ENCODE assay signal across 8 cellular contexts in the genomic region with DNA sequence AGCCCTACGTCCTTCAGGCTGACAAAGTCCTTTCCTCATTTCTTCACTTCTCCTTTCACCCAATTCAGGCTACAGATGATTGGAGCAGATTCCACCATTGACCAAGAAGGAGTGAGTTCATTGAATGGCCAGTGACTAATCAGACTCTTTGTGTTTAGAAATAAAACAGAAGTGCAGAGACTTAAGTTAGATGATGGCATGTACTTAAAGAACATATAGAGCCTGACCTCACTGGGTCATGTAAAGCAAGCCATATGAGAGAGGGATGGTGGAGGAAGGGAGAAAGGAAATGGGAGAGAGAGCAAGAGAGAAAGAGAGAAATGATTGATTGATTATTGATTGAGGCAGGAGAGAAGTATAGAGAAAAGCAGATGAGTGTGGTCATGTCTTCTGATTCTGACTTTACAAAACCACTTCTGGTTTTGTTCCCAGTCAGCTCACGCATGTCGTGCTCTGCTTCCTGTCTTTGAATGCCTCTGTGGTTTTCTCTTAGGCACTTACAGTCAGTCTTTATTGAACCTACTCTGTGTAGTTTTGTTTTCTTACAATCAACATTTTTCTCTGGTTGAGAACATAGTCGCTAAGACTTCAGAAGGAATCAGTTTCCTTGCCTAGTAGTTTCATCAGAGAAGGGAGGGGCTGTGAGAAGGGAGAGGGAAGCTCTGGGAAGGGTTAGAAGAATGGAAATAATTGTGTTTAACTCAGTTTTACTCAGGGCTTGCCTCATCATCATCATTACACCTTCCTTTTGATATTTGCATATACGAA.
A peak's percentile ranks its signal among the peaks of the same experiment; 100 is the strongest.
DNase-seq lines count a peak whose midpoint lies in the region; ATAC-seq lines count a peak whose summit lies in the region.

No MANE protein-coding gene starts in this region.

- no peak overlapping the region for H3K4me3 ChIP-seq in muscle layer of duodenum (ENCODE audit: low read depth in 1 of 2, low read length in 2 of 2)

- no peaks in the 10 kb centered on the region for H3K9me3 ChIP-seq in muscle layer of duodenum (ENCODE audit: control insufficient read depth in 1 of 2, low read length in 2 of 2)

- H3K27ac ChIP-seq in caudate nucleus (ENCODE audit: low read depth, low read length): peak overlapping the region; percentile 17
- H3K27ac ChIP-seq in muscle layer of duodenum (ENCODE audit: low read length): peak overlapping the region; percentile 11

- no peaks in the 10 kb centered on the region for H3K36me3 ChIP-seq in muscle layer of duodenum (ENCODE audit: control insufficient read depth in 1 of 2, insufficient read depth in 2 of 2, low read length in 2 of 2)

- DNase-seq in T follicular helper cell (ENCODE audit: low read depth) (peak; percentile 16), caudate nucleus (lab: John Stamatoyannopoulos, UW) (no peak), NCI-H345 (lab: John Stamatoyannopoulos, UW) (no peak), NCI-H2081 treated with DMSO at 0.1 percent for 48 hours (lab: John Stamatoyannopoulos, UW) (no peak), NCI-H69 (lab: John Stamatoyannopoulos, UW) (no peak)

- H3K27me3 ChIP-seq in muscle layer of duodenum (ENCODE audit: low read depth, low read length): no peaks in the 10 kb centered on the region

- peaks cover 0 to 3% of the 10 kb centered on the region in 2 donors for H3K4me1 ChIP-seq in muscle layer of duodenum (ENCODE audit: control insufficient read depth in 1 of 2, insufficient read depth in 2 of 2, low read length in 2 of 2)

- ATAC-seq in GM18861 (IDR thresholded peaks at IDR 0.05; ENCODE audit: unreplicated experiment) (peak; percentile 98), HG02970 (IDR thresholded peaks at IDR 0.05; ENCODE audit: low FRiP score, unreplicated experiment) (peak; percentile 97)
